ENCODE assay signal across 8 cellular contexts in the genomic region with DNA sequence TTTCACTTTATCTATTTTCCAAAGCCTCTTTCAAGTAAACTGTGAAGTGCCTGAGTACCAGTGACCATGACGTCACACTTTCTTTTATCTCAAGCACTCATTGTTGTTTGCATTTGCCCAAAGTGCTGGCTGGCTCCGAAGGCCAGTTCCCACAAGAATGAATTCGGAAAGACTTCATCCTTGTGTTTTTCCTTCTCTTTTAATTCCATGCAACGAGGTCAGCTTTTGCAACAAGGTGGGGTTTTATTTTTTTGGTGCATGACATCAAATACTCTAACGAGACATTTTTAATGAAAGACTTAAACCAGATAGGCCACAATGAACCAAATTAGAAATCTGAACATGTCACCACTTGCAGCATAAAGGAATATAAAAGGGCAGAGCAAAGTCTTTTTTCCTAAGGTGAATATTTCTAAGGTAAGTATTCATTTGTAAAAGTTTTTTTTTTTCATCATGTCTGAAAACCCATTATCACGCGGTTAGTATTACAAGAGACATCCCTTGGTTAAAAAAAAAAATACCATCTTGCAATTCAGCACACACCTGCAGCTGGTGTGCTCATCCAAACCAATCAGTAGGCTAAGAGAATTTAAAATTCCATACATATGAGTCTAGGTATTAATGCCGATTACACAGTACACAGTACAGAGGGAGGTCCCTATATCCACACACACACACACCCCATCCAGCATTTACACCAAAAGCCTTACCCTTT. TPM values are rescaled to one million over a fixed set of nuclear protein-coding genes. Genes with fewer than 3 reads are reported as not detected.
A peak's percentile ranks its signal among the peaks of the same experiment; 100 is the strongest.
DNase-seq lines count a peak whose midpoint lies in the region; ATAC-seq lines count a peak whose summit lies in the region.

No MANE protein-coding gene starts in this region.

- CTCF ChIA-PET in activated CD4-positive, alpha-beta T cell treated with anti-CD3 and anti-CD28 coated beads, Interleukin-2, amount 10 ng/mL, durations not matched to agents 7 days and 5 days (lab: Charles Lee), result interaction anchor here (4.6 kb wide), 1 partner anchor 203 kb away, joined by 59 read pairs; no protein-coding TSS in a partner anchor

- POLR2A ChIA-PET in activated CD4-positive, alpha-beta T cell treated with anti-CD3 and anti-CD28 coated beads, Interleukin-2, amount 10 ng/mL, durations not matched to agents 7 days and 5 days (lab: Charles Lee), result interaction anchor here (4.9 kb wide), 1 partner anchor 42 kb away, joined by 50 read pairs; no protein-coding TSS in a partner anchor

- intact Hi-C loops in dendritic cell treated with granulocyte-macrophage colony-stimulating factor and Interleukin-4, amounts not matched to agents 40 ng/mL and 50 ng/mL, for 4 days (cut with micrococcal nuclease), result loop anchor here (1.0 to 5.0 kb wide), 4 partner anchors 48 to 205 kb away; no protein-coding TSS in a partner anchor

- H3K27me3 Mint-ChIP-seq in activated CD4-positive, alpha-beta T cell treated with anti-CD3 and anti-CD28 coated beads, Interleukin-2, amount 10 ng/mL, durations not matched to agents 7 days and 5 days, result no peaks in the 10 kb centered on the region
- H3K27me3 Mint-ChIP-seq in dendritic cell treated with granulocyte-macrophage colony-stimulating factor and Interleukin-4, amounts not matched to agents 40 ng/mL and 50 ng/mL, for 4 days, result peaks cover 12% of the 10 kb centered on the region
- no peaks in the 10 kb centered on the region for H3K27me3 Mint-ChIP-seq in naive B cell

- peaks cover 71% of the 10 kb centered on the region for H3K36me3 Mint-ChIP-seq in activated CD4-positive, alpha-beta T cell treated with anti-CD3 and anti-CD28 coated beads, Interleukin-2, amount 10 ng/mL, durations not matched to agents 7 days and 5 days (ENCODE audit: low read depth)
- H3K36me3 Mint-ChIP-seq in dendritic cell treated with granulocyte-macrophage colony-stimulating factor and Interleukin-4, amounts not matched to agents 40 ng/mL and 50 ng/mL, for 4 days (ENCODE audit: low read depth), result peaks cover 69% of the 10 kb centered on the region
- H3K36me3 Mint-ChIP-seq in naive B cell, result peaks cover 15 to 16% of the 10 kb centered on the region in 2 donors

- no peak for ATAC-seq in naive B cell (ENCODE audit: low read depth in 2 of 2)
- no peak for ATAC-seq in HG03520 (IDR thresholded peaks at IDR 0.05; ENCODE audit: unreplicated experiment)

- H3K4me1 Mint-ChIP-seq in activated CD4-positive, alpha-beta T cell treated with anti-CD3 and anti-CD28 coated beads, Interleukin-2, amount 10 ng/mL, durations not matched to agents 7 days and 5 days, result peaks cover 35% of the 10 kb centered on the region
- peaks cover 43% of the 10 kb centered on the region for H3K4me1 Mint-ChIP-seq in dendritic cell treated with granulocyte-macrophage colony-stimulating factor and Interleukin-4, amounts not matched to agents 40 ng/mL and 50 ng/mL, for 4 days (ENCODE audit: low read depth)
- peaks cover 55 to 72% (median 56%) of the 10 kb centered on the region in 3 donors for H3K4me1 Mint-ChIP-seq in naive B cell

- H3K4me3 Mint-ChIP-seq in activated CD4-positive, alpha-beta T cell treated with anti-CD3 and anti-CD28 coated beads, Interleukin-2, amount 10 ng/mL, durations not matched to agents 7 days and 5 days, result peak overlapping the region; percentile 97
- peak overlapping the region; percentile 99 for H3K4me3 Mint-ChIP-seq in dendritic cell treated with granulocyte-macrophage colony-stimulating factor and Interleukin-4, amounts not matched to agents 40 ng/mL and 50 ng/mL, for 4 days
- peak overlapping the region; percentile 87 to 98 (median 96) for H3K4me3 Mint-ChIP-seq in naive B cell

- peak; percentile 60 for DNase-seq in activated CD4-positive, alpha-beta T cell treated with anti-CD3 and anti-CD28 coated beads, Interleukin-2, amount 10 ng/mL, durations not matched to agents 7 days and 5 days
- DNase-seq in activated CD4-positive, alpha-beta T cell treated with anti-CD3 and anti-CD28 coated beads for 48 hours, result no peak
- DNase-seq in NCI-H748 (lab: John Stamatoyannopoulos, UW; ENCODE audit: unreplicated experiment) (peak; percentile 84), naive B cell (no peak), NCI-H526 treated with DMSO at 0.1 percent for 48 hours (lab: John Stamatoyannopoulos, UW) (no peak), NCI-H1048 (lab: John Stamatoyannopoulos, UW) (no peak)

- H3K27ac Mint-ChIP-seq in activated CD4-positive, alpha-beta T cell treated with anti-CD3 and anti-CD28 coated beads, Interleukin-2, amount 10 ng/mL, durations not matched to agents 7 days and 5 days, result peak overlapping the region; percentile 98
- H3K27ac Mint-ChIP-seq in dendritic cell treated with granulocyte-macrophage colony-stimulating factor and Interleukin-4, amounts not matched to agents 40 ng/mL and 50 ng/mL, for 4 days, result peak overlapping the region; percentile 99
- H3K27ac Mint-ChIP-seq in naive B cell, result peak overlapping the region; percentile 54 to 95 (median 88)

- no peaks in the 10 kb centered on the region for H3K9me3 Mint-ChIP-seq in activated CD4-positive, alpha-beta T cell treated with anti-CD3 and anti-CD28 coated beads, Interleukin-2, amount 10 ng/mL, durations not matched to agents 7 days and 5 days
- no peaks in the 10 kb centered on the region for H3K9me3 Mint-ChIP-seq in dendritic cell treated with granulocyte-macrophage colony-stimulating factor and Interleukin-4, amounts not matched to agents 40 ng/mL and 50 ng/mL, for 4 days
- H3K9me3 Mint-ChIP-seq in naive B cell, result no peaks in the 10 kb centered on the region

RNA-seq across cellular contexts. Expression of a gene that starts 2.4 kb away (rescaled TPM):
- 100 to 1,000 TPM; 292 to 300 TPM for total RNA-seq in activated CD4-positive, alpha-beta T cell treated with anti-CD3 and anti-CD28 coated beads, Interleukin-2, amount 10 ng/mL, durations not matched to agents 7 days and 5 days
- polyA plus RNA-seq in naive B cell (ENCODE audit: low read depth in 6 of 6), result 10 to 100 TPM; 18.2 to 37.1 (median 28.5) TPM

Comparison
In these comparisons a context has a peak if more than half of its experiments do, and no peak if none do; other contexts are left out.
1. DNase-seq: peak in activated CD4-positive, alpha-beta T cell treated with anti-CD3 and anti-CD28 coated beads, Interleukin-2, amount 10 ng/mL, durations not matched to agents 7 days and 5 days (single experiment) and NCI-H748 (single experiment); none in activated CD4-positive, alpha-beta T cell treated with anti-CD3 and anti-CD28 coated beads for 48 hours (single experiment), naive B cell (single experiment), NCI-H526 treated with DMSO at 0.1 percent for 48 hours (single experiment) and NCI-H1048 (single experiment).
2. Peak in every context shown above with its lines, with median percentiles within 50 percentile points of each other: H3K27ac Mint-ChIP-seq and H3K4me3 Mint-ChIP-seq.